Comparison of ENCODE assay signal across 8 cellular contexts in genomic region chr7:14457567-14458453, GRCh38.
DNase-seq lines count a peak whose midpoint lies in the region; ATAC-seq and TF ChIP-seq lines count a peak whose summit lies in the region.

No MANE protein-coding gene starts in this region.

- TF ChIP-seq CTCF in C4-2B (conservative IDR thresholded peaks at IDR 0.05) (peak; percentile 92), KMS-11 (conservative IDR thresholded peaks at IDR 0.05; ENCODE audit: low read depth, low read length) (peak; percentile 96), OCI-LY3 (IDR thresholded peaks at IDR 0.05; ENCODE audit: low read depth, low read length) (peak; percentile 74), gastroesophageal sphincter (IDR thresholded peaks at IDR 0.05) (peak; percentile 60 to 92 (median 82))

- ATAC-seq in gastroesophageal sphincter: peak; percentile 58
- ATAC-seq in HG03521 (IDR thresholded peaks at IDR 0.05; ENCODE audit: unreplicated experiment): no peak

- H3K27ac ChIP-seq in C4-2B (no peak overlapping the region), KMS-11 (no peak overlapping the region), OCI-LY3 (ENCODE audit: low read length) (no peak overlapping the region), gastroesophageal sphincter (no peak overlapping the region)

- H4K20me1 ChIP-seq in KMS-11 (ENCODE audit: insufficient read depth) (no peaks in the 10 kb centered on the region), OCI-LY3 (ENCODE audit: insufficient read depth, low read length) (no peaks in the 10 kb centered on the region)

- H3K4me2 ChIP-seq in KMS-11 (peak overlapping the region; percentile 19), OCI-LY3 (ENCODE audit: low read length) (peak overlapping the region; percentile 82)

- H3K9me3 ChIP-seq in OCI-LY3 (ENCODE audit: insufficient read depth, low read length) (no peaks in the 10 kb centered on the region), gastroesophageal sphincter (no peaks in the 10 kb centered on the region)

- H3K27me3 ChIP-seq in KMS-11 (ENCODE audit: insufficient read depth, low read depth) (no peaks in the 10 kb centered on the region), OCI-LY3 (ENCODE audit: low read depth, low read length) (no peaks in the 10 kb centered on the region), gastroesophageal sphincter (no peaks in the 10 kb centered on the region)

- no peaks in the 10 kb centered on the region for H3K36me3 ChIP-seq in KMS-11 (ENCODE audit: insufficient read depth)
- no peaks in the 10 kb centered on the region for H3K36me3 ChIP-seq in OCI-LY3 (replicated peaks; ENCODE audit: low read depth, low read length)
- H3K36me3 ChIP-seq in gastroesophageal sphincter: no peaks in the 10 kb centered on the region

- TF ChIP-seq EP300 in gastroesophageal sphincter (IDR thresholded peaks at IDR 0.05): no peak

- WGBS in gastroesophageal sphincter (ENCODE audit: low coverage in 1 of 2), 2 donors: 20 to 25% methylated on average over 12 to 13 of the region's 13 CpGs

- no peaks in the 10 kb centered on the region for H3K79me2 ChIP-seq in KMS-11 (ENCODE audit: insufficient read depth, low read depth)
- H3K79me2 ChIP-seq in OCI-LY3 (ENCODE audit: low read length): no peaks in the 10 kb centered on the region

- no peak for TF ChIP-seq POLR2A in gastroesophageal sphincter (IDR thresholded peaks at IDR 0.05)

- H2AFZ ChIP-seq in KMS-11 (ENCODE audit: low read depth): peak overlapping the region; percentile 20; the same call in 1 of the 2 replicates
- H2AFZ ChIP-seq in OCI-LY3 (ENCODE audit: low read depth, low read length): peak overlapping the region; percentile 71

- H3K9ac ChIP-seq in KMS-11 (no peak overlapping the region), OCI-LY3 (ENCODE audit: low read length) (0 out of 2 replicates have a peak overlapping the region, but pooled peaks have one; percentile 16)

- peak; percentile 1 for DNase-seq in GM19240 (ENCODE audit: insufficient read length, low spot score)
- peak; percentile 10 for DNase-seq in activated T-helper 9 cell treated with anti-CD3 and anti-CD28 coated beads, Interleukin-2, amount 50 U/mL, for 16 hours (ENCODE audit: low read depth)
- peak in 46 of 56 donors; percentile 1 to 81 (median 26) for DNase-seq in nucleus accumbens (lab: John Stamatoyannopoulos, UW)

- H3K4me1 ChIP-seq in KMS-11 (ENCODE audit: low read depth, poor library complexity, severe bottlenecking) (no peaks in the 10 kb centered on the region), OCI-LY3 (ENCODE audit: low read length) (no peaks in the 10 kb centered on the region), gastroesophageal sphincter (no peaks in the 10 kb centered on the region)

- no peak overlapping the region for H3K4me3 ChIP-seq in KMS-11 (IDR thresholded peaks at IDR 0.05; ENCODE audit: insufficient read depth, low read depth, low read length)
- H3K4me3 ChIP-seq in OCI-LY3 (ENCODE audit: low read length): peak overlapping the region; percentile 72
- H3K4me3 ChIP-seq in gastroesophageal sphincter: no peak overlapping the region
